In genomic region chr20:51510961-51511360, GRCh38 we compare ENCODE assay signal across 19 cellular contexts. TPM values are rescaled to one million over a fixed set of nuclear protein-coding genes. Genes with fewer than 3 reads are reported as not detected.
DNase-seq lines count a peak whose midpoint lies in the region; ATAC-seq and TF ChIP-seq lines count a peak whose summit lies in the region.
"Had no signal": no experiment of that assay in that cellular context is flagged by ENCODE, and none has a peak within 500 bp of the region (broad histone marks: within the 10 kb centered on the region; RNA-seq: fewer than 3 reads in every experiment).

No MANE protein-coding gene starts in this region.

- peaks cover 67% of the 10 kb centered on the region for H3K4me1 Mint-ChIP-seq in CD8-positive, alpha-beta T cell (ENCODE audit: low read depth)
- peaks cover 63% of the 10 kb centered on the region for H3K4me1 Mint-ChIP-seq in activated T-helper 2 cell treated with anti-CD3 and anti-CD28 coated beads, Interferon-gamma antibody, Interleukin-2, Interleukin-4, amounts not matched to agents 10 μg/mL and 5 μg/mL and 100 μg/mL, durations not matched to agents 14 hours and 24 hours and 36 hours (ENCODE audit: low read depth)

- CTCF ChIA-PET in CD8-positive, alpha-beta T cell (lab: Charles Lee): interaction anchor here (1.4 kb wide), 1 partner anchor 97 kb away, joined by 3 read pairs; no protein-coding TSS in a partner anchor
- CTCF ChIA-PET in A673 (lab: Charles Lee): no interaction called here

- H3K4me1 ChIP-seq in CD8-positive, alpha-beta T cell (ENCODE audit: insufficient read depth, low read length): peaks cover 55% of the 10 kb centered on the region
- no peaks in the 10 kb centered on the region for H3K4me1 ChIP-seq in A673 (ENCODE audit: insufficient read depth, low read length, poor library complexity, severe bottlenecking)
- H3K4me1 ChIP-seq: esophagus muscularis mucosa had no signal

- POLR2A ChIA-PET in CD8-positive, alpha-beta T cell (lab: Charles Lee): interaction anchor here (1.0 to 2.5 kb wide), 3 partner anchors 10 to 94 kb away, joined by 3 to 10 read pairs (median 9); partner anchors contain the start of gene NFATC2
- POLR2A ChIA-PET in A673 (lab: Charles Lee; ENCODE audit: low non-redundant PET): interaction anchor here (0.6 kb wide), 1 partner anchor 484 kb away, joined by 4 read pairs; no protein-coding TSS in a partner anchor

- ATAC-seq in CD8-positive, alpha-beta T cell: no peak
- ATAC-seq in HG02970 (IDR thresholded peaks at IDR 0.05; ENCODE audit: low FRiP score, unreplicated experiment): no peak
- no peak for ATAC-seq in GM18909 (IDR thresholded peaks at IDR 0.05; ENCODE audit: poor library complexity, unreplicated experiment)
- ATAC-seq: GM12878, heart left ventricle, K562 had no signal

- TF ChIP-seq CTCF in AG09319 (IDR thresholded peaks at IDR 0.05; ENCODE audit: low read depth, low read length): no peak
- no peak for TF ChIP-seq CTCF in CD8-positive, alpha-beta T cell (IDR thresholded peaks at IDR 0.05)
- no peak for TF ChIP-seq CTCF in A673 (conservative IDR thresholded peaks at IDR 0.05; ENCODE audit: low read depth, low read length)

- no peaks in the 10 kb centered on the region for H3K27me3 ChIP-seq in CD8-positive, alpha-beta T cell (ENCODE audit: insufficient read depth, low read length)
- no peaks in the 10 kb centered on the region for H3K27me3 ChIP-seq in A673 (replicated peaks; ENCODE audit: insufficient read depth, low read depth, low read length, poor library complexity)
- H3K27me3 ChIP-seq: esophagus muscularis mucosa, heart left ventricle, ovary had no signal

- no peaks in the 10 kb centered on the region for H3K9me3 ChIP-seq in CD8-positive, alpha-beta T cell (ENCODE audit: low read length)
- H3K9me3 ChIP-seq in A673 (ENCODE audit: low read depth, low read length, poor library complexity, severe bottlenecking): no peaks in the 10 kb centered on the region
- H3K9me3 ChIP-seq: esophagus muscularis mucosa, heart left ventricle, ovary had no signal

- H3K4me3 ChIP-seq in CD8-positive, alpha-beta T cell (ENCODE audit: low read depth, low read length): no peak overlapping the region
- no peak overlapping the region for H3K4me3 ChIP-seq in A673 (ENCODE audit: low read depth, low read length, poor library complexity, severe bottlenecking)
- H3K4me3 ChIP-seq: esophagus muscularis mucosa, GM12878, heart left ventricle, K562, ovary had no signal

- H3K4me3 Mint-ChIP-seq in CD8-positive, alpha-beta T cell: no peak overlapping the region
- no peak overlapping the region for H3K4me3 Mint-ChIP-seq in activated T-helper 2 cell treated with anti-CD3 and anti-CD28 coated beads, Interferon-gamma antibody, Interleukin-2, Interleukin-4, amounts not matched to agents 10 μg/mL and 5 μg/mL and 100 μg/mL, durations not matched to agents 14 hours and 24 hours and 36 hours (ENCODE audit: low read depth)
- H3K4me3 Mint-ChIP-seq: H9 had no signal

- intact Hi-C loops in CD8-positive, alpha-beta T cell (cut with DNase I, micrococcal nuclease): no loop called here
- intact Hi-C loops in activated T-helper 2 cell treated with anti-CD3 and anti-CD28 coated beads, Interferon-gamma antibody, Interleukin-2, Interleukin-4, amounts not matched to agents 10 μg/mL and 5 μg/mL and 100 μg/mL, durations not matched to agents 14 hours and 24 hours and 36 hours (cut with micrococcal nuclease): loop anchor here (5.0 kb wide), 1 partner anchor 39 kb away; no protein-coding TSS in a partner anchor
- intact Hi-C loops in A673 (cut with micrococcal nuclease; ENCODE audit: unreplicated experiment): no loop called here

- H3K36me3 ChIP-seq in CD8-positive, alpha-beta T cell (ENCODE audit: insufficient read depth, low read length): peaks cover 17% of the 10 kb centered on the region
- no peaks in the 10 kb centered on the region for H3K36me3 ChIP-seq in A673 (ENCODE audit: insufficient read depth, low read length, poor library complexity, severe bottlenecking)
- H3K36me3 ChIP-seq: ovary, WERI-Rb-1 had no signal

- no peaks in the 10 kb centered on the region for H3K9me3 Mint-ChIP-seq in CD8-positive, alpha-beta T cell
- no peaks in the 10 kb centered on the region for H3K9me3 Mint-ChIP-seq in activated T-helper 2 cell treated with anti-CD3 and anti-CD28 coated beads, Interferon-gamma antibody, Interleukin-2, Interleukin-4, amounts not matched to agents 10 μg/mL and 5 μg/mL and 100 μg/mL, durations not matched to agents 14 hours and 24 hours and 36 hours
- H3K9me3 Mint-ChIP-seq: H9 had no signal

- H3K36me3 Mint-ChIP-seq in CD8-positive, alpha-beta T cell: peaks cover 83% of the 10 kb centered on the region
- peaks cover 86% of the 10 kb centered on the region for H3K36me3 Mint-ChIP-seq in activated T-helper 2 cell treated with anti-CD3 and anti-CD28 coated beads, Interferon-gamma antibody, Interleukin-2, Interleukin-4, amounts not matched to agents 10 μg/mL and 5 μg/mL and 100 μg/mL, durations not matched to agents 14 hours and 24 hours and 36 hours (ENCODE audit: low read depth)

- no peak overlapping the region for H3K27ac ChIP-seq in CD8-positive, alpha-beta T cell (ENCODE audit: low read depth, low read length)
- no peak overlapping the region for H3K27ac ChIP-seq in A673 (ENCODE audit: low read depth, low read length, poor library complexity, severe bottlenecking)
- H3K27ac ChIP-seq: esophagus muscularis mucosa, heart left ventricle, ovary, WERI-Rb-1 had no signal

- peak overlapping the region; percentile 89 for H3K27ac Mint-ChIP-seq in CD8-positive, alpha-beta T cell
- peak overlapping the region; percentile 15 for H3K27ac Mint-ChIP-seq in activated T-helper 2 cell treated with anti-CD3 and anti-CD28 coated beads, Interferon-gamma antibody, Interleukin-2, Interleukin-4, amounts not matched to agents 10 μg/mL and 5 μg/mL and 100 μg/mL, durations not matched to agents 14 hours and 24 hours and 36 hours
- H3K27ac Mint-ChIP-seq: H9 had no signal

- H3K27me3 Mint-ChIP-seq in CD8-positive, alpha-beta T cell (ENCODE audit: low read depth): no peaks in the 10 kb centered on the region
- no peaks in the 10 kb centered on the region for H3K27me3 Mint-ChIP-seq in activated T-helper 2 cell treated with anti-CD3 and anti-CD28 coated beads, Interferon-gamma antibody, Interleukin-2, Interleukin-4, amounts not matched to agents 10 μg/mL and 5 μg/mL and 100 μg/mL, durations not matched to agents 14 hours and 24 hours and 36 hours (ENCODE audit: low read depth)

- BruUV-seq in A673 (replicated peaks; lab: Mats Ljungman, UMichigan): no TSS peak

- DNase-seq in AG09319 (ENCODE audit: extremely low read depth, low read depth) (peak; percentile 31), foreskin melanocyte (peak; percentile 68), A673 (ENCODE audit: low spot score) (no peak)
- DNase-seq in CD8-positive, alpha-beta T cell: no peak
- no peak for DNase-seq in activated T-helper 2 cell treated with anti-CD3 and anti-CD28 coated beads, Interferon-gamma antibody, Interleukin-2, Interleukin-4, amounts not matched to agents 10 μg/mL and 5 μg/mL and 100 μg/mL, durations not matched to agents 14 hours and 24 hours and 36 hours (ENCODE audit: low spot score)
- DNase-seq: activated naive CD4-positive, alpha-beta T cell treated with Interleukin-2 at 50 U/mL for 16 hours; H9; heart left ventricle; NCI-H1092; NCI-H510A treated with DMSO at 0.1 percent for 48 hours; ovary; stimulated activated CD4-positive, alpha-beta T cell treated with anti-CD3 and anti-CD28 coated beads, Interleukin-2, amount 100 ng/mL, for 24 hours; WERI-Rb-1 had no signal

RNA-seq across cellular contexts. Expression of gene NFATC2, which starts 31.6 kb away (rescaled TPM):
- 10 to 100 TPM; 32.6 to 34.9 TPM for total RNA-seq in CD8-positive, alpha-beta T cell
- total RNA-seq in activated T-helper 2 cell treated with anti-CD3 and anti-CD28 coated beads, Interferon-gamma antibody, Interleukin-2, Interleukin-4, amounts not matched to agents 10 μg/mL and 5 μg/mL and 100 μg/mL, durations not matched to agents 14 hours and 24 hours and 36 hours: 67.1 and 68.0 TPM in 2 replicates
- 0.64 and 0.76 TPM in 2 replicates for total RNA-seq in A673 (2021)
- total RNA-seq: bronchial epithelial cell had no signal

Comparison
In these comparisons a context has a peak if more than half of its experiments do, and no peak if none do; other contexts are left out.
1. DNase-seq: peak in AG09319 (single experiment) and foreskin melanocyte (single experiment); none in CD8-positive, alpha-beta T cell (0 of 7), activated T-helper 2 cell treated with anti-CD3 and anti-CD28 coated beads, Interferon-gamma antibody, Interleukin-2, Interleukin-4, amounts not matched to agents 10 μg/mL and 5 μg/mL and 100 μg/mL, durations not matched to agents 14 hours and 24 hours and 36 hours (single experiment) and A673 (single experiment).
2. RNA of gene NFATC2, which starts 31.6 kb away (total RNA-seq): 67.1 to 68.0 TPM in activated T-helper 2 cell treated with anti-CD3 and anti-CD28 coated beads, Interferon-gamma antibody, Interleukin-2, Interleukin-4, amounts not matched to agents 10 μg/mL and 5 μg/mL and 100 μg/mL, durations not matched to agents 14 hours and 24 hours and 36 hours and 32.6 to 34.9 TPM in CD8-positive, alpha-beta T cell; 0.64 to 0.76 TPM in A673; every median in the first group is over 10 times any median in the second.